1 cellular context compared by ENCODE assay signal in genomic region chr20:22575737-22576136, GRCh38.
A peak's percentile ranks its signal among the peaks of the same experiment; 100 is the strongest.
TF ChIP-seq lines count a peak whose summit lies in the region.

No MANE protein-coding gene starts in this region.

TF ChIP-seq in HepG2, 621 proteins besides CTCF, POLR2A, EP300 and RAD21 (continued from another document):
- TF ChIP-seq ZNF414 (CRISPR knock-in tag; IDR thresholded peaks at IDR 0.05), result 0 out of 2 replicates have a peak, but pooled peaks have one; percentile 20
- 0 out of 2 replicates have a peak, but pooled peaks have one; percentile 11 for TF ChIP-seq RBFOX2 (IDR thresholded peaks at IDR 0.05; ENCODE audit: low read depth, low read length)
- TF ChIP-seq ZNF772 (CRISPR knock-in tag; IDR thresholded peaks at IDR 0.05), result 0 out of 2 replicates have a peak, but pooled peaks have one; percentile 19
- no peak for TF ChIP-seq THAP7 (CRISPR knock-in tag; IDR thresholded peaks at IDR 0.05)
- no peak for TF ChIP-seq ZBTB34 (CRISPR knock-in tag; IDR thresholded peaks at IDR 0.05)
